Comparison of ENCODE assay signal across 8 cellular contexts in genomic region chr1:34858901-34859441, GRCh38. TPM values are rescaled to one million over a fixed set of nuclear protein-coding genes. Genes with fewer than 3 reads are reported as not detected.
DNase-seq lines count a peak whose midpoint lies in the region; ATAC-seq and TF ChIP-seq lines count a peak whose summit lies in the region.

No MANE protein-coding gene starts in this region.

- peak overlapping the region; percentile 84 for H3K4me3 ChIP-seq in HL-60 (replicated peaks; ENCODE audit: insufficient read depth, low read length)
- peak overlapping the region; percentile 68 to 97 (median 79) for H3K4me3 ChIP-seq in transverse colon

- peak overlapping the region; percentile 93 for H3K27ac Mint-ChIP-seq in activated CD4-positive, alpha-beta T cell treated with anti-CD3 and anti-CD28 coated beads, Interleukin-2, amount 10 ng/mL, durations not matched to agents 7 days and 5 days
- H3K27ac Mint-ChIP-seq in endothelial cell (ENCODE audit: unreplicated experiment) (peak overlapping the region; percentile 91), naive B cell (peak overlapping the region; percentile 68 to 96 (median 91))

- H3K36me3 Mint-ChIP-seq in activated CD4-positive, alpha-beta T cell treated with anti-CD3 and anti-CD28 coated beads, Interleukin-2, amount 10 ng/mL, durations not matched to agents 7 days and 5 days (ENCODE audit: low read depth), result peaks cover 16% of the 10 kb centered on the region
- peaks cover 7% of the 10 kb centered on the region for H3K36me3 Mint-ChIP-seq in endothelial cell (ENCODE audit: low read depth, unreplicated experiment)
- H3K36me3 Mint-ChIP-seq in naive B cell, result peaks cover 0 to 3% of the 10 kb centered on the region in 2 donors

- POLR2A ChIA-PET in activated CD4-positive, alpha-beta T cell treated with anti-CD3 and anti-CD28 coated beads, Interleukin-2, amount 10 ng/mL, durations not matched to agents 7 days and 5 days (lab: Charles Lee), result no interaction called here

- no peak for DNase-seq in HL-60 (ENCODE audit: low read depth in 1 of 2, low spot score in 1 of 2)
- DNase-seq in activated CD4-positive, alpha-beta T cell treated with anti-CD3 and anti-CD28 coated beads, Interleukin-2, amount 10 ng/mL, durations not matched to agents 7 days and 5 days, result peak; percentile 34
- peak; percentile 22 for DNase-seq in endothelial cell (ENCODE audit: low spot score)
- peak; percentile 18 for DNase-seq in naive B cell
- DNase-seq in transverse colon, result no peak
- DNase-seq in Ammon's horn (ENCODE audit: low spot score), result no peak
- DNase-seq in NCI-H526 (lab: John Stamatoyannopoulos, UW), result no peak

- WGBS in transverse colon (ENCODE audit: low coverage in 1 of 2), 2 donors, result 1% methylated on average over 15 of the region's 15 CpGs; no CpG with 5 or more reads in 1 of the 2 donors

- no peak for TF ChIP-seq POLR2A in transverse colon (IDR thresholded peaks at IDR 0.05)

- no peaks in the 10 kb centered on the region for H3K9me3 ChIP-seq in transverse colon

- no peaks in the 10 kb centered on the region for H3K27me3 Mint-ChIP-seq in activated CD4-positive, alpha-beta T cell treated with anti-CD3 and anti-CD28 coated beads, Interleukin-2, amount 10 ng/mL, durations not matched to agents 7 days and 5 days
- H3K27me3 Mint-ChIP-seq in endothelial cell (ENCODE audit: unreplicated experiment) (peaks cover 4% of the 10 kb centered on the region), naive B cell (no peaks in the 10 kb centered on the region)

- intact Hi-C loops in transverse colon (cut with DNase I; ENCODE audit: low total_unique reads), result no loop called here

- H3K4me1 ChIP-seq in transverse colon, result peaks cover 11 to 34% (median 21%) of the 10 kb centered on the region in 4 donors

- H3K27ac ChIP-seq in HL-60 (replicated peaks) (peak overlapping the region; percentile 80), transverse colon (peak overlapping the region; percentile 87 to 95 (median 90))

- H3K9me3 Mint-ChIP-seq in activated CD4-positive, alpha-beta T cell treated with anti-CD3 and anti-CD28 coated beads, Interleukin-2, amount 10 ng/mL, durations not matched to agents 7 days and 5 days, result no peaks in the 10 kb centered on the region
- no peaks in the 10 kb centered on the region for H3K9me3 Mint-ChIP-seq in endothelial cell (ENCODE audit: unreplicated experiment)
- H3K9me3 Mint-ChIP-seq in naive B cell, result peaks cover 0 to 2% (median 0%) of the 10 kb centered on the region in 7 donors

- H3K4me1 Mint-ChIP-seq in activated CD4-positive, alpha-beta T cell treated with anti-CD3 and anti-CD28 coated beads, Interleukin-2, amount 10 ng/mL, durations not matched to agents 7 days and 5 days, result peaks cover 54% of the 10 kb centered on the region
- H3K4me1 Mint-ChIP-seq in endothelial cell (ENCODE audit: unreplicated experiment), result peaks cover 18% of the 10 kb centered on the region
- H3K4me1 Mint-ChIP-seq in naive B cell, result peaks cover 30 to 42% (median 37%) of the 10 kb centered on the region in 3 donors

- CTCF ChIA-PET in activated CD4-positive, alpha-beta T cell treated with anti-CD3 and anti-CD28 coated beads, Interleukin-2, amount 10 ng/mL, durations not matched to agents 7 days and 5 days (lab: Charles Lee), result interaction anchor here (0.6 to 2.7 kb wide), 12 partner anchors 8 to 348 kb away, joined by 3 to 10 read pairs (median 4); partner anchors contain the start of gene TMEM35B

- in situ Hi-C loops in transverse colon (cut with MboI; ENCODE audit: low pct_ligation_motif_present in 1 of 4, low pct_unique_long_range_greater_than_20kb in 1 of 4, low sequenced_read_pairs in 3 of 4), result no loop called here

- no peaks in the 10 kb centered on the region for H3K27me3 ChIP-seq in HL-60 (ENCODE audit: insufficient read depth, poor library complexity, severe bottlenecking)
- H3K27me3 ChIP-seq in transverse colon, result no peaks in the 10 kb centered on the region

- ATAC-seq in GM18498 (IDR thresholded peaks at IDR 0.05; ENCODE audit: unreplicated experiment) (peak; percentile 2), naive B cell (ENCODE audit: low read depth in 2 of 2) (peak; percentile 8 to 9)

- peaks cover 0 to 12% (median 5%) of the 10 kb centered on the region in 4 donors for H3K36me3 ChIP-seq in transverse colon

- H3K4me3 Mint-ChIP-seq in activated CD4-positive, alpha-beta T cell treated with anti-CD3 and anti-CD28 coated beads, Interleukin-2, amount 10 ng/mL, durations not matched to agents 7 days and 5 days, result peak overlapping the region; percentile 97
- H3K4me3 Mint-ChIP-seq in endothelial cell (ENCODE audit: unreplicated experiment) (peak overlapping the region; percentile 99), naive B cell (peak overlapping the region; percentile 89 to 97 (median 94))

- TF ChIP-seq CTCF in HL-60 (IDR thresholded peaks at IDR 0.05; ENCODE audit: insufficient read depth, low read length), result no peak
- TF ChIP-seq CTCF in endothelial cell (IDR thresholded peaks at IDR 0.05; ENCODE audit: unreplicated experiment), result no peak
- no peak for TF ChIP-seq CTCF in transverse colon (IDR thresholded peaks at IDR 0.05)

- no peak for TF ChIP-seq EP300 in transverse colon (IDR thresholded peaks at IDR 0.05; ENCODE audit: low read depth)

RNA-seq across cellular contexts. Expression of gene SMIM12, which starts 0.6 kb away (rescaled TPM):
- 10 to 100 TPM; 44.4 to 54.8 TPM for total RNA-seq in activated CD4-positive, alpha-beta T cell treated with anti-CD3 and anti-CD28 coated beads, Interleukin-2, amount 10 ng/mL, durations not matched to agents 7 days and 5 days
- total RNA-seq in endothelial cell (ENCODE audit: unreplicated experiment) (84.4 TPM), transverse colon (10 to 100 TPM; 14.2 to 42.2 (median 31.5) TPM)
- 100 to 1,000 TPM in 1 of 6 donors, 10 to 100 TPM in 5; 66.8 to 124 (median 73.1) TPM for polyA plus RNA-seq in naive B cell (ENCODE audit: low read depth in 6 of 6)

Comparison
In these comparisons a context has a peak if more than half of its experiments do, and no peak if none do; other contexts are left out.
1. DNase-seq: peak in activated CD4-positive, alpha-beta T cell treated with anti-CD3 and anti-CD28 coated beads, Interleukin-2, amount 10 ng/mL, durations not matched to agents 7 days and 5 days (single experiment), endothelial cell (single experiment) and naive B cell (single experiment); none in HL-60 (0 of 2), transverse colon (single experiment), Ammon's horn (single experiment) and NCI-H526 (0 of 2).
2. Peak in every context shown above with its lines, with median percentiles within 50 percentile points of each other: H3K27ac Mint-ChIP-seq and H3K4me3 Mint-ChIP-seq.